In genomic region chr15:33195283-33195682, GRCh38 we compare ENCODE assay signal across 8 cellular contexts. TPM values are rescaled to one million over a fixed set of nuclear protein-coding genes. Genes with fewer than 3 reads are reported as not detected.
DNase-seq lines count a peak whose midpoint lies in the region; ATAC-seq and TF ChIP-seq lines count a peak whose summit lies in the region.

No MANE protein-coding gene starts in this region.

- no peak overlapping the region for H3K27ac Mint-ChIP-seq in IgD-negative memory B cell
- peak overlapping the region in 7 of 10 donors; percentile 1 to 87 (median 63) for H3K27ac Mint-ChIP-seq in naive thymus-derived CD8-positive, alpha-beta T cell

- no peaks in the 10 kb centered on the region for H3K36me3 Mint-ChIP-seq in IgD-negative memory B cell
- no peaks in the 10 kb centered on the region for H3K36me3 Mint-ChIP-seq in naive thymus-derived CD8-positive, alpha-beta T cell

- peak; percentile 22 for DNase-seq in A673 (ENCODE audit: low spot score)
- no peak for DNase-seq in effector memory CD4-positive, alpha-beta T cell
- no peak for DNase-seq in naive thymus-derived CD8-positive, alpha-beta T cell
- DNase-seq in epidermal melanocyte (ENCODE audit: insufficient read length, low spot score), result no peak
- no peak for DNase-seq in KG1 (lab: John Stamatoyannopoulos, UW)

- H3K9me3 ChIP-seq in A673 (ENCODE audit: low read depth, low read length, poor library complexity, severe bottlenecking), result no peaks in the 10 kb centered on the region
- no peaks in the 10 kb centered on the region for H3K9me3 ChIP-seq in effector memory CD4-positive, alpha-beta T cell (ENCODE audit: control insufficient read depth, low read length)

- no TSS peak for BruUV-seq in A673 (replicated peaks; lab: Mats Ljungman, UMichigan)

- CTCF ChIA-PET in A673 (lab: Charles Lee), result no interaction called here

- no peak overlapping the region for H3K27ac ChIP-seq in A673 (ENCODE audit: low read depth, low read length, poor library complexity, severe bottlenecking)
- H3K27ac ChIP-seq in effector memory CD4-positive, alpha-beta T cell (ENCODE audit: insufficient read depth, low read length, poor library complexity, severe bottlenecking), result peak overlapping the region; percentile 45

- TF ChIP-seq CTCF in A673 (conservative IDR thresholded peaks at IDR 0.05; ENCODE audit: low read depth, low read length), result no peak

- peaks cover 20% of the 10 kb centered on the region for H3K27me3 Mint-ChIP-seq in IgD-negative memory B cell
- H3K27me3 Mint-ChIP-seq in naive thymus-derived CD8-positive, alpha-beta T cell, result peaks cover 0 to 32% (median 0%) of the 10 kb centered on the region in 5 donors

- no peaks in the 10 kb centered on the region for H3K36me3 ChIP-seq in A673 (ENCODE audit: insufficient read depth, low read length, poor library complexity, severe bottlenecking)
- H3K36me3 ChIP-seq in effector memory CD4-positive, alpha-beta T cell (ENCODE audit: control insufficient read depth, insufficient read depth, low read length), result no peaks in the 10 kb centered on the region

- H3K9me3 Mint-ChIP-seq in IgD-negative memory B cell, result peaks cover 0 to 10% (median 0%) of the 10 kb centered on the region in 3 donors
- H3K9me3 Mint-ChIP-seq in naive thymus-derived CD8-positive, alpha-beta T cell, result no peaks in the 10 kb centered on the region

- peak in 1 of 2 donors; percentile 5 for ATAC-seq in naive thymus-derived CD8-positive, alpha-beta T cell
- ATAC-seq in GM19452 (IDR thresholded peaks at IDR 0.05; ENCODE audit: unreplicated experiment) (no peak), GM18520 (IDR thresholded peaks at IDR 0.05; ENCODE audit: unreplicated experiment) (no peak)

- H3K4me3 ChIP-seq in A673 (ENCODE audit: low read depth, low read length, poor library complexity, severe bottlenecking), result peak overlapping the region; percentile 43
- H3K4me3 ChIP-seq in effector memory CD4-positive, alpha-beta T cell (ENCODE audit: insufficient read depth, low read depth, low read length, poor library complexity, severe bottlenecking), result peak overlapping the region; percentile 53

- H3K4me1 Mint-ChIP-seq in IgD-negative memory B cell, result peaks cover 1 to 12% (median 5%) of the 10 kb centered on the region in 3 donors
- peaks cover 9 to 17% (median 16%) of the 10 kb centered on the region in 4 donors for H3K4me1 Mint-ChIP-seq in naive thymus-derived CD8-positive, alpha-beta T cell

- intact Hi-C loops in A673 (cut with micrococcal nuclease; ENCODE audit: unreplicated experiment), result no loop called here

- no peaks in the 10 kb centered on the region for H3K4me1 ChIP-seq in A673 (ENCODE audit: insufficient read depth, low read length, poor library complexity, severe bottlenecking)
- H3K4me1 ChIP-seq in effector memory CD4-positive, alpha-beta T cell (ENCODE audit: control insufficient read depth, insufficient read depth, low read length, poor library complexity, severe bottlenecking), result peaks cover 6% of the 10 kb centered on the region

- H3K27me3 ChIP-seq in A673 (replicated peaks; ENCODE audit: insufficient read depth, low read depth, low read length, poor library complexity), result peaks cover 32% of the 10 kb centered on the region
- no peaks in the 10 kb centered on the region for H3K27me3 ChIP-seq in effector memory CD4-positive, alpha-beta T cell (replicated peaks; ENCODE audit: control insufficient read depth, insufficient read depth, low read length, poor library complexity, severe bottlenecking)

- POLR2A ChIA-PET in A673 (lab: Charles Lee; ENCODE audit: low non-redundant PET), result no interaction called here
- POLR2A ChIA-PET in naive thymus-derived CD8-positive, alpha-beta T cell (lab: Charles Lee), result no interaction called here

- H3K4me3 Mint-ChIP-seq in IgD-negative memory B cell, result peak overlapping the region in 3 of 4 donors; percentile 74 to 83 (median 77)
- H3K4me3 Mint-ChIP-seq in naive thymus-derived CD8-positive, alpha-beta T cell, result peak overlapping the region; percentile 70 to 89 (median 86)

RNA-seq across cellular contexts. Expression of gene FMN1, which starts 0.8 kb away (rescaled TPM):
- total RNA-seq in A673 (2021), result 0.09 and 0.37 TPM in 2 replicates
- polyA plus RNA-seq in IgD-negative memory B cell, result not detected
- total RNA-seq in naive thymus-derived CD8-positive, alpha-beta T cell, result under 1 TPM; 0.19 to 0.21 TPM
- under 1 TPM in 1 of 3 donors, not detected in 2; 0.42 TPM for polyA plus RNA-seq in naive thymus-derived CD8-positive, alpha-beta T cell

Comparison
In these comparisons a context has a peak if more than half of its experiments do, and no peak if none do; other contexts are left out.
1. H3K27ac Mint-ChIP-seq: peak in naive thymus-derived CD8-positive, alpha-beta T cell (7 of 10); none in IgD-negative memory B cell (0 of 3).